Comparison of ENCODE assay signal across 8 cellular contexts in genomic region chr15:52780172-52780980, GRCh38. TPM values are rescaled to one million over a fixed set of nuclear protein-coding genes. Genes with fewer than 3 reads are reported as not detected.
DNase-seq lines count a peak whose midpoint lies in the region; TF ChIP-seq lines count a peak whose summit lies in the region.

No MANE protein-coding gene starts in this region.

- H3K4me1 ChIP-seq in iPS-15b (ENCODE audit: control insufficient read depth, insufficient read depth, low read length): peaks cover 13% of the 10 kb centered on the region

- DNase-seq in HEK293T (ENCODE audit: extremely low spot score) (peak; percentile 44), NB4 (ENCODE audit: low read depth) (peak; percentile 83), T1000 (lab: John Stamatoyannopoulos, UW) (peak; percentile 45), astrocyte of the hippocampus (ENCODE audit: low read depth, low spot score) (peak; percentile 74), mesenteric fat pad (ENCODE audit: low spot score) (no peak)
- peak; percentile 22 to 50 for DNase-seq in stimulated activated CD4-positive, alpha-beta T cell treated with anti-CD3 and anti-CD28 coated beads, Interleukin-15, amount 100 ng/mL, for 1 hour (ENCODE audit: low read depth in 1 of 2, low spot score in 1 of 2)

- TF ChIP-seq CTCF in GM12875 (IDR thresholded peaks at IDR 0.05; ENCODE audit: borderline replicate concordance, insufficient read depth, low read depth, low read length) (peak; percentile 79), NB4 (IDR thresholded peaks at IDR 0.05; ENCODE audit: low read depth, low read length) (peak; percentile 86)

- H3K9me3 ChIP-seq in iPS-15b (ENCODE audit: control insufficient read depth, insufficient read depth, low read length): no peaks in the 10 kb centered on the region

- H3K27me3 ChIP-seq in iPS-15b (ENCODE audit: control insufficient read depth, insufficient read depth, low read length): peaks cover 57% of the 10 kb centered on the region

- POLR2A ChIA-PET in HEK293T (lab: Yijun Ruan, JAX): no interaction called here

- no peak overlapping the region for H3K9ac ChIP-seq in iPS-15b (ENCODE audit: low read depth, low read length)

- CTCF ChIA-PET in HEK293T (lab: Yijun Ruan, JAX): interaction anchor here (0.6 to 1.1 kb wide), 2 partner anchors 15 to 166 kb away, joined by 3 to 4 read pairs; no protein-coding TSS in a partner anchor

- H3K4me3 ChIP-seq in GM12875 (ENCODE audit: low read depth, low read length): no peak overlapping the region
- peak overlapping the region; percentile 25 for H3K4me3 ChIP-seq in NB4 (ENCODE audit: low read depth, low read length)
- H3K4me3 ChIP-seq in iPS-15b (ENCODE audit: low read depth, low read length): peak overlapping the region; percentile 31

- no peak for TF ChIP-seq POLR2A in NB4 (IDR thresholded peaks at IDR 0.05; ENCODE audit: extremely low read depth, insufficient read length)

- H3K36me3 ChIP-seq in iPS-15b (ENCODE audit: control insufficient read depth, insufficient read depth, low read length): no peaks in the 10 kb centered on the region

TF ChIP-seq in HEK293T, 16 proteins besides CTCF, POLR2A, EP300 and RAD21:
- TF ChIP-seq L3MBTL2 (conservative IDR thresholded peaks at IDR 0.05) (no peak), SP1 (IDR thresholded peaks at IDR 0.05) (no peak), PKNOX1 (IDR thresholded peaks at IDR 0.05) (no peak), CTBP1 (IDR thresholded peaks at IDR 0.05; ENCODE audit: borderline replicate concordance) (no peak), BHLHE40 (IDR thresholded peaks at IDR 0.05; ENCODE audit: borderline replicate concordance) (no peak), ELF4 (IDR thresholded peaks at IDR 0.05) (no peak), TARDBP (IDR thresholded peaks at IDR 0.05) (no peak), FOXM1 (IDR thresholded peaks at IDR 0.05; ENCODE audit: borderline replicate concordance) (no peak), NFRKB (IDR thresholded peaks at IDR 0.05) (no peak)
TF ChIP-seq in HEK293T: peak in this region for 0.

RNA-seq across cellular contexts. Expression of gene ONECUT1, which starts 9.8 kb away (rescaled TPM):
- total RNA-seq in mesenteric fat pad: not detected
